In genomic region chr3:14989943-14990753, GRCh38 we compare ENCODE assay signal across 9 cellular contexts. TPM values are rescaled to one million over a fixed set of nuclear protein-coding genes. Genes with fewer than 3 reads are reported as not detected.
A peak's percentile ranks its signal among the peaks of the same experiment; 100 is the strongest.
DNase-seq lines count a peak whose midpoint lies in the region; ATAC-seq and TF ChIP-seq lines count a peak whose summit lies in the region.
"Had no signal": no experiment of that assay in that cellular context is flagged by ENCODE, and none has a peak within 500 bp of the region (broad histone marks: within the 10 kb centered on the region; RNA-seq: fewer than 3 reads in every experiment).

No MANE protein-coding gene starts in this region.

- H3K27me3 ChIP-seq in right atrium auricular region (no peaks in the 10 kb centered on the region), psoas muscle (ENCODE audit: insufficient read depth in 3 of 3, low read length in 2 of 3) (no peaks in the 10 kb centered on the region), aorta (ENCODE audit: control insufficient read depth in 1 of 2, insufficient read depth in 2 of 2, low read length in 1 of 2) (no peaks in the 10 kb centered on the region)

- intact Hi-C loops in psoas muscle (cut with DNase I) (no loop called here), aorta (cut with DNase I) (no loop called here)

- TF ChIP-seq CTCF in right atrium auricular region (IDR thresholded peaks at IDR 0.05) (no peak), psoas muscle (IDR thresholded peaks at IDR 0.05) (no peak)

- H3K27ac Mint-ChIP-seq in T-cell = peak overlapping the region; percentile 53

- no peaks in the 10 kb centered on the region for H3K36me3 ChIP-seq in right atrium auricular region
- H3K36me3 ChIP-seq in psoas muscle (ENCODE audit: insufficient read depth in 1 of 2, low read depth in 1 of 2) = no peaks in the 10 kb centered on the region
- no peaks in the 10 kb centered on the region for H3K36me3 ChIP-seq in aorta (ENCODE audit: control insufficient read depth in 1 of 2, insufficient read depth in 2 of 2, low read length in 1 of 2)

- ATAC-seq in T-cell (replicated peaks in 1 of 4) (no peak), psoas muscle (peak in 3 of 4 donors; percentile 50 to 87 (median 84)), aorta (ENCODE audit: low FRiP score) (no peak), GM21447 (IDR thresholded peaks at IDR 0.05; ENCODE audit: unreplicated experiment) (no peak)

- peaks cover 61 to 74% (median 64%) of the 10 kb centered on the region in 3 donors for H3K4me1 Mint-ChIP-seq in T-cell

- H3K4me1 ChIP-seq in right atrium auricular region (peaks cover 0 to 48% of the 10 kb centered on the region in 2 donors), psoas muscle (peaks cover 54% of the 10 kb centered on the region), aorta (ENCODE audit: control insufficient read depth in 1 of 2, insufficient read depth in 2 of 2, low read length in 2 of 2) (peaks cover 5 to 8% of the 10 kb centered on the region in 2 donors)

- H3K4me3 ChIP-seq in right atrium auricular region = no peak overlapping the region
- no peak overlapping the region for H3K4me3 ChIP-seq in psoas muscle
- H3K4me3 ChIP-seq in aorta (ENCODE audit: low read length in 2 of 2) = no peak overlapping the region
- H3K4me3 ChIP-seq: K562 had no signal

- H3K9me3 ChIP-seq in right atrium auricular region = no peaks in the 10 kb centered on the region
- H3K9me3 ChIP-seq in psoas muscle = no peaks in the 10 kb centered on the region
- no peaks in the 10 kb centered on the region for H3K9me3 ChIP-seq in aorta (ENCODE audit: control insufficient read depth, low read length)

- H3K36me3 Mint-ChIP-seq in T-cell = peaks cover 4% of the 10 kb centered on the region

- DNase-seq in HEK293T (ENCODE audit: extremely low spot score) = peak; percentile 11
- no peak for DNase-seq in T-cell
- no peak for DNase-seq in right atrium auricular region (ENCODE audit: low spot score)
- DNase-seq in psoas muscle = no peak
- DNase-seq in aorta = no peak
- DNase-seq in NCI-H82 treated with DMSO at 0.1 percent for 48 hours (lab: John Stamatoyannopoulos, UW; ENCODE audit: unreplicated experiment) = no peak
- DNase-seq in SW 1271 (lab: John Stamatoyannopoulos, UW) = no peak

- 10 to 19% (median 15%) methylated on average over 3 of the region's 3 CpGs for WGBS in psoas muscle, 3 donors
- WGBS in aorta, 2 donors = 56 to 57% methylated on average over 3 of the region's 3 CpGs

- CTCF ChIA-PET in HEK293T (lab: Yijun Ruan, JAX) (interaction anchor here (0.7 kb wide), 1 partner anchor 76 kb away, joined by 6 read pairs; no protein-coding TSS in a partner anchor), T-cell (lab: Charles Lee) (no interaction called here)

- H3K27me3 Mint-ChIP-seq in T-cell = no peaks in the 10 kb centered on the region

- POLR2A ChIA-PET in HEK293T (lab: Yijun Ruan, JAX) (no interaction called here), T-cell (lab: Charles Lee) (interaction anchor here in 1 of 2 donors (0.6 kb wide), 1 partner anchor 606 kb away, joined by 8 read pairs; no protein-coding TSS in a partner anchor)

- H3K9me3 Mint-ChIP-seq in T-cell = no peaks in the 10 kb centered on the region

- H3K4me3 Mint-ChIP-seq in T-cell = no peak overlapping the region

- H3K27ac ChIP-seq in right atrium auricular region (peak overlapping the region; percentile 32 to 37), psoas muscle (peak overlapping the region; percentile 39), aorta (ENCODE audit: low read depth in 1 of 2, low read length in 2 of 2) (no peak overlapping the region)

TF ChIP-seq in HEK293T, 16 proteins besides CTCF, POLR2A, EP300 and RAD21:
- TF ChIP-seq FOXK2 (IDR thresholded peaks at IDR 0.05) = no peak
- no peak for TF ChIP-seq FOXM1 (IDR thresholded peaks at IDR 0.05; ENCODE audit: borderline replicate concordance)
- TF ChIP-seq ARNT (IDR thresholded peaks at IDR 0.05) = no peak
- TF ChIP-seq NFRKB (IDR thresholded peaks at IDR 0.05) = no peak
- no peak for TF ChIP-seq L3MBTL2 (conservative IDR thresholded peaks at IDR 0.05)
- TF ChIP-seq CTBP1 (IDR thresholded peaks at IDR 0.05; ENCODE audit: borderline replicate concordance) = no peak
- TF ChIP-seq TARDBP (IDR thresholded peaks at IDR 0.05) = no peak
- TF ChIP-seq ELF4 (IDR thresholded peaks at IDR 0.05) = no peak
- TF ChIP-seq SUZ12 (IDR thresholded peaks at IDR 0.05) = no peak
- TF ChIP-seq ZNF384 (IDR thresholded peaks at IDR 0.05) = no peak
- no peak for TF ChIP-seq HDGF (IDR thresholded peaks at IDR 0.05; ENCODE audit: borderline replicate concordance)
- no peak for TF ChIP-seq SP1 (IDR thresholded peaks at IDR 0.05)
- TF ChIP-seq LEF1 (IDR thresholded peaks at IDR 0.05; ENCODE audit: borderline replicate concordance) = no peak
- no peak for TF ChIP-seq FOXA1 (IDR thresholded peaks at IDR 0.05)
- TF ChIP-seq PKNOX1 (IDR thresholded peaks at IDR 0.05) = no peak
- TF ChIP-seq BHLHE40 (IDR thresholded peaks at IDR 0.05; ENCODE audit: borderline replicate concordance) = no peak

RNA-seq across cellular contexts. Expression of gene NR2C2, which starts 42.8 kb away (rescaled TPM):
- total RNA-seq in T-cell = 10 to 100 TPM; 54.9 to 93.1 (median 85.2) TPM
- 10 to 100 TPM; 22.3 to 29.2 TPM for total RNA-seq in right atrium auricular region
- 10 to 100 TPM; 28.3 to 37.1 (median 32.8) TPM for total RNA-seq in psoas muscle
- 10 to 100 TPM in 1 of 3 donors, 1 to 10 TPM in 2; 8.7 to 12.8 (median 9.2) TPM for polyA plus RNA-seq in psoas muscle
- total RNA-seq in aorta = 10 to 100 TPM; 51.8 to 55.7 TPM
- polyA plus RNA-seq in aorta = 10 to 100 TPM in 1 of 2 donors, 1 to 10 TPM in 1; 4.3 to 13.0 TPM

Comparison
In these comparisons a context has a peak if more than half of its experiments do, and no peak if none do; other contexts are left out.
1. ATAC-seq: peak in psoas muscle (3 of 4); none in T-cell (0 of 4), aorta (single experiment) and GM21447 (single experiment).
2. H3K27ac ChIP-seq: peak in right atrium auricular region (2 of 2) and psoas muscle (single experiment); none in aorta (0 of 2).